In genomic region chr1:192580351-192580962, GRCh38 we compare ENCODE assay signal across 8 cellular contexts. TPM values are rescaled to one million over a fixed set of nuclear protein-coding genes. Genes with fewer than 3 reads are reported as not detected.
A peak's percentile ranks its signal among the peaks of the same experiment; 100 is the strongest.
DNase-seq lines count a peak whose midpoint lies in the region; ATAC-seq and TF ChIP-seq lines count a peak whose summit lies in the region.

No MANE protein-coding gene starts in this region.

- H3K9me3 ChIP-seq in adrenal gland (replicated peaks in 1 of 3): no peaks in the 10 kb centered on the region
- H3K9me3 ChIP-seq in uterus: no peaks in the 10 kb centered on the region

- H3K27ac ChIP-seq in adrenal gland (no peak overlapping the region), uterus (no peak overlapping the region)

- H3K27me3 ChIP-seq in adrenal gland: no peaks in the 10 kb centered on the region
- no peaks in the 10 kb centered on the region for H3K27me3 ChIP-seq in uterus

- peak in 5 of 6 experiments; percentile 33 to 52 (median 40) for TF ChIP-seq CTCF in adrenal gland (IDR thresholded peaks at IDR 0.05)
- TF ChIP-seq CTCF in uterus (IDR thresholded peaks at IDR 0.05): peak; percentile 4 to 35 (median 20)

- 79 to 93% (median 90%) methylated on average over 3 of the region's 3 CpGs for WGBS in adrenal gland, 4 donors

- peak; percentile 42 for ATAC-seq in GM21723 (IDR thresholded peaks at IDR 0.05; ENCODE audit: unreplicated experiment)

- DNase-seq in activated T-cell treated with anti-CD3 and anti-CD28 coated beads for 4 hours: peak; percentile 11
- no peak for DNase-seq in activated T-cell treated with anti-CD3 and anti-CD28 coated beads, Interleukin-2, amount 50 U/mL, for 1 hour
- peak; percentile 80 for DNase-seq in M059J (ENCODE audit: low read depth)
- DNase-seq in adrenal gland: peak in 3 of 7 donors; percentile 26 to 30 (median 28)
- peak; percentile 72 for DNase-seq in iris pigment epithelial cell (ENCODE audit: low read depth)
- DNase-seq in uterus: no peak
- DNase-seq in GOT3 (lab: John Stamatoyannopoulos, UW): no peak

- H3K4me1 ChIP-seq in adrenal gland (replicated peaks in 1 of 2) (no peaks in the 10 kb centered on the region), uterus (no peaks in the 10 kb centered on the region)

- H3K4me3 ChIP-seq in adrenal gland (no peak overlapping the region), uterus (no peak overlapping the region)

- intact Hi-C loops in adrenal gland (cut with DNase I): no loop called here
- intact Hi-C loops in uterus (cut with DNase I; ENCODE audit: low total_unique reads): no loop called here

- TF ChIP-seq POLR2A in adrenal gland (IDR thresholded peaks at IDR 0.05) (no peak), uterus (IDR thresholded peaks at IDR 0.05) (no peak)

- H3K36me3 ChIP-seq in adrenal gland (replicated peaks in 1 of 2) (no peaks in the 10 kb centered on the region), uterus (no peaks in the 10 kb centered on the region)

RNA-seq across cellular contexts. Expression of gene RGS1, which starts 4.9 kb away (rescaled TPM):
- not detected in 2 replicates for total RNA-seq in M059J (2014; rRNA removed; shearing (Covaris generic))
- 10 to 100 TPM in 5 of 8 donors, 1 to 10 TPM in 3; 2.7 to 69.3 (median 15.4) TPM for total RNA-seq in adrenal gland
- 100 to 1,000 TPM in 1 of 3 donors, 1 to 10 TPM in 2; 5.2 to 124 (median 6.0) TPM for polyA plus RNA-seq in adrenal gland
- total RNA-seq in uterus: 10 to 100 TPM; 10.7 to 31.5 (median 23.7) TPM

RNA-seq across cellular contexts. Expression of gene RGS13, which starts 55.5 kb away (rescaled TPM):
- total RNA-seq in M059J (2014; rRNA removed; shearing (Covaris generic)): 0.20 TPM in 1 of 2 replicates, not detected in the other
- total RNA-seq in adrenal gland: under 1 TPM in 1 of 8 donors, not detected in 7; 0.51 TPM
- under 1 TPM in 1 of 3 donors, not detected in 2; 0.13 TPM for polyA plus RNA-seq in adrenal gland
- total RNA-seq in uterus: under 1 TPM in 2 of 4 donors, not detected in 2; 0.37 to 0.51 TPM

Comparison
In these comparisons a context has a peak if more than half of its experiments do, and no peak if none do; other contexts are left out.
1. DNase-seq: peak in activated T-cell treated with anti-CD3 and anti-CD28 coated beads for 4 hours (single experiment), M059J (single experiment) and iris pigment epithelial cell (single experiment); none in activated T-cell treated with anti-CD3 and anti-CD28 coated beads, Interleukin-2, amount 50 U/mL, for 1 hour (single experiment), uterus (0 of 2) and GOT3 (single experiment).